Comparison of ENCODE assay signal across 8 cellular contexts in genomic region chr18:9101730-9102390, GRCh38. TPM values are rescaled to one million over a fixed set of nuclear protein-coding genes. Genes with fewer than 3 reads are reported as not detected.
A peak's percentile ranks its signal among the peaks of the same experiment; 100 is the strongest.
DNase-seq lines count a peak whose midpoint lies in the region; ATAC-seq, FAIRE-seq and TF ChIP-seq lines count a peak whose summit lies in the region.

No MANE protein-coding gene starts in this region.

- intact Hi-C loops in stomach (cut with DNase I; ENCODE audit: low total_unique reads) = no loop called here

- 0 to 1% (median 0%) methylated on average over 9 of the region's 9 CpGs for WGBS in stomach, 5 donors

- peaks cover 22% of the 10 kb centered on the region for H4K20me1 ChIP-seq in OCI-LY3 (ENCODE audit: insufficient read depth, low read length)

- H3K79me2 ChIP-seq in OCI-LY3 (ENCODE audit: low read length) = peaks cover 55% of the 10 kb centered on the region

- H3K4me2 ChIP-seq in OCI-LY3 (ENCODE audit: low read length) = peak overlapping the region; percentile 74

- H3K36me3 ChIP-seq in OCI-LY3 (replicated peaks; ENCODE audit: low read depth, low read length) (peaks cover 36% of the 10 kb centered on the region), stomach (no peaks in the 10 kb centered on the region)

- H3K9ac ChIP-seq in OCI-LY3 (ENCODE audit: low read length) = peak overlapping the region; percentile 90

- H2AFZ ChIP-seq in OCI-LY3 (ENCODE audit: low read depth, low read length) = peak overlapping the region; percentile 13; the same call in 1 of the 2 replicates

- H3K27ac ChIP-seq in OCI-LY3 (ENCODE audit: low read length) (peak overlapping the region; percentile 84), stomach (peak overlapping the region; percentile 97 to 98 (median 97))

- TF ChIP-seq CTCF in OCI-LY3 (IDR thresholded peaks at IDR 0.05; ENCODE audit: low read depth, low read length) (no peak), cardiac fibroblast (IDR thresholded peaks at IDR 0.05; ENCODE audit: low read depth, low read length) (no peak), stomach (IDR thresholded peaks at IDR 0.05) (no peak)

- TF ChIP-seq POLR2A in GM12892 (IDR thresholded peaks at IDR 0.05; ENCODE audit: low read depth, low read length) (no peak), stomach (IDR thresholded peaks at IDR 0.05) (no peak)

- peak; percentile 78 for FAIRE-seq in GM12892 (lab: Jason Lieb, UNC)

- H3K4me1 ChIP-seq in OCI-LY3 (ENCODE audit: low read length) = peaks cover 6% of the 10 kb centered on the region
- H3K4me1 ChIP-seq in stomach = peaks cover 26 to 50% (median 40%) of the 10 kb centered on the region in 4 donors

- peak overlapping the region; percentile 88 for H3K4me3 ChIP-seq in OCI-LY3 (ENCODE audit: low read length)
- peak overlapping the region; percentile 50 to 74 for H3K4me3 ChIP-seq in cardiac fibroblast (replicated peaks in 1 of 2; ENCODE audit: low read depth in 2 of 2, low read length in 2 of 2)
- H3K4me3 ChIP-seq in stomach = peak overlapping the region; percentile 62 to 72 (median 66)

- peak; percentile 13 for ATAC-seq in HG03175 (IDR thresholded peaks at IDR 0.05; ENCODE audit: unreplicated experiment)

- H3K9me3 ChIP-seq in OCI-LY3 (ENCODE audit: insufficient read depth, low read length) (no peaks in the 10 kb centered on the region), stomach (no peaks in the 10 kb centered on the region)

- no peak for TF ChIP-seq EP300 in stomach (IDR thresholded peaks at IDR 0.05)

- DNase-seq in A172 (ENCODE audit: low spot score) (peak; percentile 58), GM12892 (ENCODE audit: insufficient read length) (peak; percentile 25), cardiac fibroblast (ENCODE audit: low read depth in 2 of 2) (peak; percentile 85 to 86), kidney tubule cell (ENCODE audit: low spot score) (peak; percentile 87), stomach (no peak), ecto neural progenitor cell (ENCODE audit: low spot score) (no peak)

- H3K27me3 ChIP-seq in OCI-LY3 (ENCODE audit: low read depth, low read length) = no peaks in the 10 kb centered on the region
- H3K27me3 ChIP-seq in stomach = no peaks in the 10 kb centered on the region

RNA-seq across cellular contexts. Expression of gene NDUFV2, which starts 0.6 kb away (rescaled TPM):
- 244 and 300 TPM in 2 replicates for total RNA-seq in A172 (2014; rRNA removed; shearing (Covaris generic))
- 283 TPM for polyA plus RNA-seq in GM12892 (2012; ENCODE audit: missing spikeins)
- 100 to 1,000 TPM in 2 of 5 donors, 10 to 100 TPM in 3; 69.4 to 251 (median 98.2) TPM for total RNA-seq in stomach
- 100 to 1,000 TPM; 214 to 283 (median 222) TPM for polyA plus RNA-seq in stomach

RNA-seq across cellular contexts. Expression of gene ANKRD12, which starts 34.7 kb away (rescaled TPM):
- total RNA-seq in A172 (2014; rRNA removed; shearing (Covaris generic)) = 12.5 and 24.1 TPM in 2 replicates
- 21.2 TPM for polyA plus RNA-seq in GM12892 (2012; ENCODE audit: missing spikeins)
- 10 to 100 TPM; 19.1 to 54.5 (median 49.6) TPM for total RNA-seq in stomach
- 10 to 100 TPM in 2 of 3 donors, 1 to 10 TPM in 1; 10.0 to 85.5 (median 14.0) TPM for polyA plus RNA-seq in stomach

Comparison
In these comparisons a context has a peak if more than half of its experiments do, and no peak if none do; other contexts are left out.
1. DNase-seq: peak in A172 (single experiment), GM12892 (single experiment), cardiac fibroblast (2 of 2) and kidney tubule cell (single experiment); none in stomach (single experiment) and ecto neural progenitor cell (single experiment).
2. Peak in every context shown above with its lines, with median percentiles within 50 percentile points of each other: H3K4me3 ChIP-seq.